9 cellular contexts compared by ENCODE assay signal in genomic region chr13:36130542-36131214, GRCh38. TPM values are rescaled to one million over a fixed set of nuclear protein-coding genes. Genes with fewer than 3 reads are reported as not detected.
A peak's percentile ranks its signal among the peaks of the same experiment; 100 is the strongest.
DNase-seq lines count a peak whose midpoint lies in the region; ATAC-seq and TF ChIP-seq lines count a peak whose summit lies in the region.
"Had no signal": no experiment of that assay in that cellular context is flagged by ENCODE, and none has a peak within 500 bp of the region (broad histone marks: within the 10 kb centered on the region; RNA-seq: fewer than 3 reads in every experiment).

No MANE protein-coding gene starts in this region.

- no peak overlapping the region for H2AFZ ChIP-seq in mesenchymal stem cell (ENCODE audit: low read depth, low read length)

- no peak overlapping the region for H4K8ac ChIP-seq in mesenchymal stem cell (ENCODE audit: low read length)

- H3K14ac ChIP-seq in mesenchymal stem cell (ENCODE audit: low read length in 2 of 2), result peak overlapping the region in 1 of 2 experiments; percentile 31

- H3K4ac ChIP-seq in mesenchymal stem cell (ENCODE audit: low read depth in 1 of 2, low read length in 2 of 2), result no peak overlapping the region

- H3K4me3 ChIP-seq in mesenchymal stem cell (ENCODE audit: insufficient read depth in 1 of 2, low read depth in 1 of 2, low read length in 2 of 2), result peak overlapping the region; percentile 50 to 92
- H3K4me3 ChIP-seq in vagina, result peak overlapping the region; percentile 48 to 75

- peak overlapping the region; percentile 79 for H3K4me2 ChIP-seq in mesenchymal stem cell (ENCODE audit: low read length, poor library complexity, severe bottlenecking)

- H3K18ac ChIP-seq in mesenchymal stem cell (ENCODE audit: low read depth in 1 of 2, low read length in 2 of 2), result no peak overlapping the region

- H3K27ac ChIP-seq in caudate nucleus (ENCODE audit: low read depth, low read length), result peak overlapping the region; percentile 26
- no peak overlapping the region for H3K27ac ChIP-seq in mesenchymal stem cell (ENCODE audit: low read length, poor library complexity, severe bottlenecking)
- peak overlapping the region; percentile 64 for H3K27ac ChIP-seq in vagina

- no peak overlapping the region for H4K91ac ChIP-seq in mesenchymal stem cell (ENCODE audit: low read length)

- peak overlapping the region; percentile 83 for H3K9ac ChIP-seq in mesenchymal stem cell (ENCODE audit: low read length)

- H2BK12ac ChIP-seq in mesenchymal stem cell (ENCODE audit: low read length in 2 of 2), result no peak overlapping the region

- TF ChIP-seq POLR2A in vagina (IDR thresholded peaks at IDR 0.05), result no peak

- no peak overlapping the region for H2BK15ac ChIP-seq in mesenchymal stem cell (ENCODE audit: low read depth, poor library complexity, severe bottlenecking)

- H3K23ac ChIP-seq in mesenchymal stem cell (ENCODE audit: low read length in 2 of 2), result no peak overlapping the region

- H3K36me3 ChIP-seq in mesenchymal stem cell (ENCODE audit: control insufficient read depth in 1 of 2, insufficient read depth in 2 of 2, low read depth in 1 of 2, low read length in 2 of 2) (peaks cover 0 to 2% of the 10 kb centered on the region in 2 experiments), vagina (no peaks in the 10 kb centered on the region)

- no peak overlapping the region for H2AK5ac ChIP-seq in mesenchymal stem cell (ENCODE audit: low read length, severe bottlenecking)

- TF ChIP-seq CTCF in vagina (IDR thresholded peaks at IDR 0.05), result no peak

- H2BK120ac ChIP-seq in mesenchymal stem cell (ENCODE audit: low read depth, low read length), result no peak overlapping the region

- H2BK5ac ChIP-seq in mesenchymal stem cell (ENCODE audit: low read depth, low read length, poor library complexity, severe bottlenecking), result no peak overlapping the region

- ATAC-seq in GM18520 (IDR thresholded peaks at IDR 0.05; ENCODE audit: unreplicated experiment) (no peak), GM21717 (IDR thresholded peaks at IDR 0.05; ENCODE audit: unreplicated experiment) (no peak)

- in situ Hi-C loops in KBM-7 (cut with MboI; ENCODE audit: low pct_unique_long_range_greater_than_20kb, low sequenced_read_pairs), result no loop called here

- peaks cover 0 to 54% of the 10 kb centered on the region in 2 experiments for H3K27me3 ChIP-seq in mesenchymal stem cell (ENCODE audit: control insufficient read depth in 1 of 2, insufficient read depth in 1 of 2, low read length in 2 of 2)
- H3K27me3 ChIP-seq in vagina, result no peaks in the 10 kb centered on the region

- H3K9me3 ChIP-seq in mesenchymal stem cell (ENCODE audit: control insufficient read depth, low read length), result no peaks in the 10 kb centered on the region
- no peaks in the 10 kb centered on the region for H3K9me3 ChIP-seq in vagina

- intact Hi-C loops in vagina (cut with DNase I), result loop anchor here (10.0 kb wide), 1 partner anchor 146 kb away; no protein-coding TSS in a partner anchor

- WGBS in mesenchymal stem cell, result 2% methylated on average over 45 of the region's 61 CpGs

- peaks cover 14% of the 10 kb centered on the region for H3K4me1 ChIP-seq in mesenchymal stem cell (ENCODE audit: control insufficient read depth, insufficient read depth, low read depth, low read length)
- peaks cover 7% of the 10 kb centered on the region for H3K4me1 ChIP-seq in vagina

- H3K79me1 ChIP-seq in mesenchymal stem cell (replicated peaks; ENCODE audit: low read length, poor library complexity, severe bottlenecking), result no peaks in the 10 kb centered on the region

- DNase-seq in SKM-1 treated with dmso at 0.1 percent for 144 hours (lab: John Stamatoyannopoulos, UW; ENCODE audit: unreplicated experiment) (peak; percentile 5), SKM-1 (lab: John Stamatoyannopoulos, UW; ENCODE audit: unreplicated experiment) (no peak), caudate nucleus (lab: John Stamatoyannopoulos, UW) (peak in 18 of 61 donors; percentile 1 to 46 (median 33)), mesenchymal stem cell (no peak), vagina (ENCODE audit: extremely low spot score in 2 of 2) (no peak), KBM-7 (no peak)
- DNase-seq: CD4-positive, CD25-positive, alpha-beta regulatory T cell had no signal

RNA-seq across cellular contexts. Expression of gene DCLK1, which starts 0.5 kb away (rescaled TPM):
- polyA plus RNA-seq in mesenchymal stem cell (2013, experiment 1 of 2), result 0.03 TPM
- not detected for polyA plus RNA-seq in mesenchymal stem cell (2013, experiment 2 of 2)
- total RNA-seq in vagina, result 36.1 TPM
- total RNA-seq: CD4-positive, CD25-positive, alpha-beta regulatory T cell had no signal
- polyA plus RNA-seq: CD4-positive, CD25-positive, alpha-beta regulatory T cell had no signal
